Comparison of ENCODE assay signal across 8 cellular contexts in the genomic region with DNA sequence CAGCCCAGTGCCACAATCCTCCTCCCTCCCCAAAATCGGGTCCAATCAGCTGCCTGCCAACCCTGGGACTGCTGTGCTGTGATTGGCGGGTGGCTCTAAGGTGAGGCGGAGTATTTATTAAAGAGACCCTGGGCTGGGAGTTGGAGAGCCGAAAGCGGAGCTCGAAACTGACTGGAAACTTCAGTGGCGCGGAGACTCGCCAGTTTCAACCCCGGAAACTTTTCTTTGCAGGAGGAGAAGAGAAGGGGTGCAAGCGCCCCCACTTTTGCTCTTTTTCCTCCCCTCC. TPM values are rescaled to one million over a fixed set of nuclear protein-coding genes. Genes with fewer than 3 reads are reported as not detected.
DNase-seq lines count a peak whose midpoint lies in the region; ATAC-seq and TF ChIP-seq lines count a peak whose summit lies in the region.

Gene SOX9, plus strand, starts transcription at position 143 of the 286 bp plus-strand sequence. CDS start 372 bp downstream, outside the sequence.

- H3K36me3 ChIP-seq in CD8-positive, alpha-beta T cell (ENCODE audit: insufficient read depth, low read length) = no peaks in the 10 kb centered on the region

- no peak within 1 kb of the TSS for H3K4me3 ChIP-seq in CD8-positive, alpha-beta T cell (ENCODE audit: low read depth, low read length)

- in situ Hi-C loops in T47D (cut with HindIII; ENCODE audit: low pct_unique_long_range_greater_than_20kb, low sequenced_read_pairs) = no loop called here

- no peak within 1 kb of the TSS for H3K27ac Mint-ChIP-seq in CD8-positive, alpha-beta T cell
- no peak within 1 kb of the TSS for H3K27ac Mint-ChIP-seq in stimulated activated memory B cell treated with anti-CD40 and anti-IgM and Interleukin-4, amounts not matched to agents 10 μg/mL and 1 μg/mL and 100 μg/mL, for 72 hours
- peak within 1 kb of the TSS in 1 of 2 donors; percentile 36 for H3K27ac Mint-ChIP-seq in activated naive CD4-positive, alpha-beta T cell treated with anti-CD3 and anti-CD28 coated beads, Interleukin-2, amount 50 U/mL, for 72 hours

- H3K9me3 Mint-ChIP-seq in CD8-positive, alpha-beta T cell = no peaks in the 10 kb centered on the region
- H3K9me3 Mint-ChIP-seq in stimulated activated memory B cell treated with anti-CD40 and anti-IgM and Interleukin-4, amounts not matched to agents 10 μg/mL and 1 μg/mL and 100 μg/mL, for 72 hours = peaks cover 11% of the 10 kb centered on the region
- H3K9me3 Mint-ChIP-seq in activated naive CD4-positive, alpha-beta T cell treated with anti-CD3 and anti-CD28 coated beads, Interleukin-2, amount 50 U/mL, for 72 hours = peaks cover 0 to 5% of the 10 kb centered on the region in 2 donors

- no peak for DNase-seq in CD8-positive, alpha-beta T cell
- peak; percentile 92 for DNase-seq in NCI-H2227 treated with DMSO at 0.1 percent for 48 hours (lab: John Stamatoyannopoulos, UW)
- peak; percentile 99 to 100 for DNase-seq in T47D (ENCODE audit: low read depth in 1 of 2, low spot score in 1 of 2)
- peak; percentile 94 for DNase-seq in iPS-NIHi7 (ENCODE audit: extremely low spot score)
- no peak for DNase-seq in activated naive CD4-positive, alpha-beta T cell treated with anti-CD3 and anti-CD28 coated beads, Interleukin-2, amount 50 U/mL, for 72 hours (ENCODE audit: low spot score in 2 of 2)

- peaks cover 10% of the 10 kb centered on the region for H3K4me1 ChIP-seq in CD8-positive, alpha-beta T cell (ENCODE audit: insufficient read depth, low read length)

- H3K27me3 Mint-ChIP-seq in CD8-positive, alpha-beta T cell (ENCODE audit: low read depth) = peaks cover 59% of the 10 kb centered on the region
- peaks cover 89% of the 10 kb centered on the region for H3K27me3 Mint-ChIP-seq in stimulated activated memory B cell treated with anti-CD40 and anti-IgM and Interleukin-4, amounts not matched to agents 10 μg/mL and 1 μg/mL and 100 μg/mL, for 72 hours

- H3K4me3 Mint-ChIP-seq in CD8-positive, alpha-beta T cell = peak within 1 kb of the TSS; percentile 22
- H3K4me3 Mint-ChIP-seq in stimulated activated memory B cell treated with anti-CD40 and anti-IgM and Interleukin-4, amounts not matched to agents 10 μg/mL and 1 μg/mL and 100 μg/mL, for 72 hours = peak within 1 kb of the TSS; percentile 68

- H3K27ac ChIP-seq in CD8-positive, alpha-beta T cell (ENCODE audit: low read depth, low read length) = no peak within 1 kb of the TSS

- TF ChIP-seq CTCF in CD8-positive, alpha-beta T cell (IDR thresholded peaks at IDR 0.05) = no peak

- CTCF ChIA-PET in CD8-positive, alpha-beta T cell (lab: Charles Lee) = no interaction called here

- H3K36me3 Mint-ChIP-seq in CD8-positive, alpha-beta T cell = no peaks in the 10 kb centered on the region
- H3K36me3 Mint-ChIP-seq in stimulated activated memory B cell treated with anti-CD40 and anti-IgM and Interleukin-4, amounts not matched to agents 10 μg/mL and 1 μg/mL and 100 μg/mL, for 72 hours = peaks cover 8% of the 10 kb centered on the region
- H3K36me3 Mint-ChIP-seq in activated naive CD4-positive, alpha-beta T cell treated with anti-CD3 and anti-CD28 coated beads, Interleukin-2, amount 50 U/mL, for 72 hours = peaks cover 7 to 30% of the 10 kb centered on the region in 2 donors

- intact Hi-C loops in CD8-positive, alpha-beta T cell (cut with DNase I, micrococcal nuclease) = no loop called here

- no peaks in the 10 kb centered on the region for H3K9me3 ChIP-seq in CD8-positive, alpha-beta T cell (ENCODE audit: low read length)

- peaks cover 10% of the 10 kb centered on the region for H3K4me1 Mint-ChIP-seq in CD8-positive, alpha-beta T cell (ENCODE audit: low read depth)
- peaks cover 17% of the 10 kb centered on the region for H3K4me1 Mint-ChIP-seq in stimulated activated memory B cell treated with anti-CD40 and anti-IgM and Interleukin-4, amounts not matched to agents 10 μg/mL and 1 μg/mL and 100 μg/mL, for 72 hours

- POLR2A ChIA-PET in CD8-positive, alpha-beta T cell (lab: Charles Lee) = interaction anchor here (0.6 kb wide), 1 partner anchor 8 kb away, joined by 3 read pairs; no protein-coding TSS in a partner anchor

- peaks cover 14% of the 10 kb centered on the region for H3K27me3 ChIP-seq in CD8-positive, alpha-beta T cell (ENCODE audit: insufficient read depth, low read length)

- ATAC-seq in CD8-positive, alpha-beta T cell = no peak
- peak; percentile 79 for ATAC-seq in GM19025 (IDR thresholded peaks at IDR 0.05; ENCODE audit: low read depth, unreplicated experiment)
- ATAC-seq in HG03095 (IDR thresholded peaks at IDR 0.05; ENCODE audit: unreplicated experiment) = peak; percentile 81
- ATAC-seq in stimulated activated memory B cell treated with anti-CD40 and anti-IgM and Interleukin-4, amounts not matched to agents 10 μg/mL and 1 μg/mL and 100 μg/mL, for 72 hours = no peak
- no peak for ATAC-seq in activated naive CD4-positive, alpha-beta T cell treated with anti-CD3 and anti-CD28 coated beads, Interleukin-2, amount 50 U/mL, for 72 hours

RNA-seq across cellular contexts. Expression of gene SOX9, which starts in this region (rescaled TPM):
- total RNA-seq in CD8-positive, alpha-beta T cell = not detected
- not detected for total RNA-seq in activated naive CD4-positive, alpha-beta T cell treated with anti-CD3 and anti-CD28 coated beads, Interleukin-2, amount 50 U/mL, for 72 hours

Comparison
In these comparisons a context has a peak if more than half of its experiments do, and no peak if none do; other contexts are left out.
1. ATAC-seq: peak in GM19025 (single experiment) and HG03095 (single experiment); none in CD8-positive, alpha-beta T cell (single experiment), stimulated activated memory B cell treated with anti-CD40 and anti-IgM and Interleukin-4, amounts not matched to agents 10 μg/mL and 1 μg/mL and 100 μg/mL, for 72 hours (single experiment) and activated naive CD4-positive, alpha-beta T cell treated with anti-CD3 and anti-CD28 coated beads, Interleukin-2, amount 50 U/mL, for 72 hours (0 of 2).
2. DNase-seq: peak in NCI-H2227 treated with DMSO at 0.1 percent for 48 hours (single experiment), T47D (2 of 2) and iPS-NIHi7 (single experiment); none in CD8-positive, alpha-beta T cell (0 of 7) and activated naive CD4-positive, alpha-beta T cell treated with anti-CD3 and anti-CD28 coated beads, Interleukin-2, amount 50 U/mL, for 72 hours (0 of 2).